In the genomic region with DNA sequence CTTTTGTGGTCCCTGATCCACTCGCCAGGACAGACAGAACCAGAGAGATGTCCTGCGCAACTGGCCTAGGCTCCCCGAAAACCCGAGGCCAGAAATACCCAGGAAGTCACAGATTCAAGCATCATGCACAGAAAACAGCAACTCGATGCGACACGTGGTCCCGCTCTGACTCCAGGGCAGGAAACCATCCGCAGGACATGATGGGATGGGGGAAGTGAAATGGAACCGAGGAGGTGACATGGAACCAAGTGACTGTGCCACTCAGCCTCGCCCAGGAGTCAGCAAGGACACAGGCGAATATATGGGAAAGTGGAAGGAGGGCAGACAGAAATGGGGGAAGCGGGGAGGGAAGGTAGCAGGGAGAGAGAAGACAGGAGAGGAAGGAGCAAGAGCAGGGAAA, we compare ENCODE assay signal across 12 cellular contexts. TPM values are rescaled to one million over a fixed set of nuclear protein-coding genes. Genes with fewer than 3 reads are reported as not detected.
A peak's percentile ranks its signal among the peaks of the same experiment; 100 is the strongest.
DNase-seq lines count a peak whose midpoint lies in the region; ATAC-seq, FAIRE-seq and TF ChIP-seq lines count a peak whose summit lies in the region.
"Had no signal": no experiment of that assay in that cellular context is flagged by ENCODE, and none has a peak within 500 bp of the region (broad histone marks: within the 10 kb centered on the region; RNA-seq: fewer than 3 reads in every experiment).

No MANE protein-coding gene starts in this region.

- peak overlapping the region in 4 of 11 experiments; percentile 61 to 100 (median 79); a peak in 6 of 22 replicates for H3K9ac ChIP-seq in BLaER1 treated with 17β-estradiol and CSF1 and Interleukin-3, amounts not matched to agents 10 nM and 100 nM

- no peaks in the 10 kb centered on the region for H4K20me1 ChIP-seq in BLaER1 treated with 17β-estradiol and CSF1 and Interleukin-3, amounts not matched to agents 10 nM and 100 nM

- FAIRE-seq in HTR-8/SVneo (lab: Jason Lieb, UNC) = no peak

- H3K36me3 ChIP-seq in BLaER1 treated with 17β-estradiol and CSF1 and Interleukin-3, amounts not matched to agents 10 nM and 100 nM = peaks cover 15 to 48% (median 41%) of the 10 kb centered on the region in 11 experiments
- peaks cover 34% of the 10 kb centered on the region for H3K36me3 ChIP-seq in neuron (ENCODE audit: insufficient read depth, low read length)

- H2AFZ ChIP-seq in neuron (ENCODE audit: low read depth, low read length) = no peak overlapping the region

- H3K9me3 ChIP-seq in BLaER1 treated with 17β-estradiol and CSF1 and Interleukin-3, amounts not matched to agents 10 nM and 100 nM (replicated peaks in 1 of 11) = peaks cover 60 to 92% (median 81%) of the 10 kb centered on the region in 11 experiments
- peaks cover 48% of the 10 kb centered on the region for H3K9me3 ChIP-seq in neuron (ENCODE audit: low read length)

- H3K27me3 Mint-ChIP-seq in IgD-negative memory B cell = no peaks in the 10 kb centered on the region
- peaks cover 27% of the 10 kb centered on the region for H3K27me3 Mint-ChIP-seq in endothelial cell (ENCODE audit: unreplicated experiment)

- H3K36me3 Mint-ChIP-seq in IgD-negative memory B cell (peaks cover 4% of the 10 kb centered on the region), endothelial cell (ENCODE audit: low read depth, unreplicated experiment) (peaks cover 36% of the 10 kb centered on the region)

- peaks cover 4 to 21% (median 5%) of the 10 kb centered on the region in 3 donors for H3K9me3 Mint-ChIP-seq in IgD-negative memory B cell
- peaks cover 19% of the 10 kb centered on the region for H3K9me3 Mint-ChIP-seq in endothelial cell (ENCODE audit: unreplicated experiment)

- peaks cover 6 to 13% (median 12%) of the 10 kb centered on the region in 10 experiments; a peak in 19 of 20 replicates for H3K4me1 ChIP-seq in BLaER1 treated with 17β-estradiol and CSF1 and Interleukin-3, amounts not matched to agents 10 nM and 100 nM
- peaks cover 3% of the 10 kb centered on the region for H3K4me1 ChIP-seq in neuron (ENCODE audit: insufficient read depth, low read length)

- H3K27ac Mint-ChIP-seq in IgD-negative memory B cell = peak overlapping the region; percentile 67 to 100 (median 88)
- H3K27ac Mint-ChIP-seq in endothelial cell (ENCODE audit: unreplicated experiment) = peak overlapping the region; percentile 93

- DNase-seq in endothelial cell (ENCODE audit: low spot score) (no peak), kidney glomerular epithelial cell (lab: John Stamatoyannopoulos, UW) (no peak), NCI-H1417 (lab: John Stamatoyannopoulos, UW) (no peak), HTR-8/SVneo (ENCODE audit: insufficient read length, low spot score) (no peak)
- DNase-seq: GOT3, mucosa of descending colon, NCI-H2171 treated with DMSO at 0.1 percent for 48 hours had no signal

- H3K27me3 ChIP-seq in BLaER1 treated with 17β-estradiol and CSF1 and Interleukin-3, amounts not matched to agents 10 nM and 100 nM = no peaks in the 10 kb centered on the region
- no peaks in the 10 kb centered on the region for H3K27me3 ChIP-seq in neuron (ENCODE audit: insufficient read depth, low read length)

- H3K4me1 Mint-ChIP-seq in IgD-negative memory B cell = peaks cover 6 to 12% (median 9%) of the 10 kb centered on the region in 3 donors
- peaks cover 5% of the 10 kb centered on the region for H3K4me1 Mint-ChIP-seq in endothelial cell (ENCODE audit: unreplicated experiment)

- TF ChIP-seq CTCF in endothelial cell (IDR thresholded peaks at IDR 0.05; ENCODE audit: unreplicated experiment) = no peak

- peak overlapping the region; percentile 74 to 96 (median 81) for H3K4me2 ChIP-seq in BLaER1 treated with 17β-estradiol and CSF1 and Interleukin-3, amounts not matched to agents 10 nM and 100 nM

- H3K4me3 Mint-ChIP-seq in IgD-negative memory B cell (peak overlapping the region; percentile 63 to 91 (median 82)), endothelial cell (ENCODE audit: unreplicated experiment) (peak overlapping the region; percentile 86)

- no peak for ATAC-seq in HG03457 (IDR thresholded peaks at IDR 0.05; ENCODE audit: unreplicated experiment)
- ATAC-seq: mucosa of descending colon had no signal

- peak overlapping the region in 6 of 11 experiments; percentile 41 to 100 (median 72); a peak in 8 of 22 replicates for H3K27ac ChIP-seq in BLaER1 treated with 17β-estradiol and CSF1 and Interleukin-3, amounts not matched to agents 10 nM and 100 nM
- H3K27ac ChIP-seq: epithelial cell of prostate had no signal

- peak overlapping the region; percentile 86 to 98 (median 95); a peak in 19 of 20 replicates for H3K4me3 ChIP-seq in BLaER1 treated with 17β-estradiol and CSF1 and Interleukin-3, amounts not matched to agents 10 nM and 100 nM
- H3K4me3 ChIP-seq in neuron (ENCODE audit: low read length) = peak overlapping the region; percentile 97
- H3K4me3 ChIP-seq: mucosa of descending colon had no signal

RNA-seq across cellular contexts. Expression of gene ZSCAN18, which starts 1.1 kb away (rescaled TPM):
- polyA plus RNA-seq in IgD-negative memory B cell = 23.2 TPM
- 47.7 TPM for total RNA-seq in endothelial cell (ENCODE audit: unreplicated experiment)

RNA-seq across cellular contexts. Expression of gene ZNF135, which starts 37.8 kb away (rescaled TPM):
- 1.0 TPM for polyA plus RNA-seq in IgD-negative memory B cell
- total RNA-seq in endothelial cell (ENCODE audit: unreplicated experiment) = 1.1 TPM

RNA-seq across cellular contexts. Expression of gene ZNF329, which starts 53.7 kb away (rescaled TPM):
- 8.2 TPM for polyA plus RNA-seq in IgD-negative memory B cell
- 14.9 TPM for total RNA-seq in endothelial cell (ENCODE audit: unreplicated experiment)
